16 cellular contexts compared by ENCODE assay signal in the genomic region with DNA sequence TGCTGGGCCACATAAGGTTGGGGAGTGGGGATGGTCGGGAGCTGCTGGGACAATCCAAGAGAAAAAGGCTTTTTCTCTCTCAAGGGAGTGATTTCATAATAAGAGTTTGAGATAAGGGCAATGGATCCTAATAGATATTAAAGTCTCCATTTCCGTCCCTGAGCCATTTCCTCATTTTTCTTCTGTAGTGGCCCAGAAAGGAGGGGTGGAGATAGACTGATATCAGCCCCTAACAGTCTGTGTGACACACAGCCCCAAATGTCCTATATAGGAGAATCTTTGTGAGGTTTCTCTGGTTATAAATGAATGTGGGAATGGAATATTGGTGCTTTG. TPM values are rescaled to one million over a fixed set of nuclear protein-coding genes. Genes with fewer than 3 reads are reported as not detected.
A peak's percentile ranks its signal among the peaks of the same experiment; 100 is the strongest.
DNase-seq lines count a peak whose midpoint lies in the region; ATAC-seq and TF ChIP-seq lines count a peak whose summit lies in the region.
"Had no signal": no experiment of that assay in that cellular context is flagged by ENCODE, and none has a peak within 500 bp of the region (broad histone marks: within the 10 kb centered on the region; RNA-seq: fewer than 3 reads in every experiment).

No MANE protein-coding gene starts in this region.

- no peak for DNase-seq in activated naive CD4-positive, alpha-beta T cell treated with anti-CD3 and anti-CD28 coated beads for 36 hours
- no peak for DNase-seq in activated naive CD4-positive, alpha-beta T cell treated with anti-CD3 and anti-CD28 coated beads, Interleukin-2, amount 50 U/mL, for 16 hours
- DNase-seq in T-cell (no peak), chondrocyte (ENCODE audit: low spot score) (no peak), MCF 10A (ENCODE audit: unreplicated experiment) (no peak)
- DNase-seq in central memory CD8-positive, alpha-beta T cell (ENCODE audit: low spot score in 2 of 2), result no peak
- no peak for DNase-seq in stimulated activated naive CD8-positive, alpha-beta T cell treated with anti-CD3 and anti-CD28 coated beads, Interleukin-15, amount 100 ng/mL, for 72 hours
- DNase-seq: cerebellar nuclear complex, mammary epithelial cell, MG63, NCI-H2029 treated with DMSO at 0.1 percent for 48 hours, NCI-H748 treated with DMSO at 0.1 percent for 48 hours, right cardiac atrium had no signal

- CTCF ChIA-PET in activated naive CD4-positive, alpha-beta T cell treated with anti-CD3 and anti-CD28 coated beads for 36 hours (lab: Charles Lee), result interaction anchor here (0.6 to 12.4 kb wide), 2 partner anchors 14 to 463 kb away, joined by 3 to 382 read pairs; no protein-coding TSS in a partner anchor
- CTCF ChIA-PET in T-cell (lab: Charles Lee), result interaction anchor here in 1 of 2 donors (6.7 to 10.8 kb wide), 2 partner anchors 9 to 20 kb away, joined by 116 to 382 read pairs; no protein-coding TSS in a partner anchor
- CTCF ChIA-PET in MCF 10A (lab: Yijun Ruan, JAX), result interaction anchor here (0.6 to 1.2 kb wide), 2 partner anchors 60 to 159 kb away, joined by 3 read pairs; no protein-coding TSS in a partner anchor

- POLR2A ChIA-PET in T-cell (lab: Charles Lee), result interaction anchor here in 1 of 2 donors (6.8 to 11.5 kb wide), 2 partner anchors 8 to 17 kb away, joined by 162 to 577 read pairs; no protein-coding TSS in a partner anchor
- POLR2A ChIA-PET in MCF 10A (lab: Yijun Ruan, JAX), result interaction anchor here (0.6 to 0.7 kb wide), 2 partner anchors 13 to 187 kb away, joined by 3 read pairs; no protein-coding TSS in a partner anchor

- no peak overlapping the region for H3K4me3 Mint-ChIP-seq in activated naive CD4-positive, alpha-beta T cell treated with anti-CD3 and anti-CD28 coated beads for 36 hours
- peak overlapping the region in 1 of 3 donors; percentile 93 for H3K4me3 Mint-ChIP-seq in T-cell
- H3K4me3 Mint-ChIP-seq in central memory CD8-positive, alpha-beta T cell, result peak overlapping the region; percentile 95
- H3K4me3 Mint-ChIP-seq in stimulated activated naive CD8-positive, alpha-beta T cell treated with anti-CD3 and anti-CD28 coated beads, Interleukin-15, amount 100 ng/mL, for 72 hours, result peak overlapping the region; percentile 80 to 95
- H3K4me3 Mint-ChIP-seq in chondrocyte (ENCODE audit: unreplicated experiment), result no peak overlapping the region
- no peak overlapping the region for H3K4me3 Mint-ChIP-seq in MCF 10A (ENCODE audit: unreplicated experiment)
- H3K4me3 Mint-ChIP-seq: type B pancreatic cell had no signal

- H3K4me1 Mint-ChIP-seq in activated naive CD4-positive, alpha-beta T cell treated with anti-CD3 and anti-CD28 coated beads for 36 hours (ENCODE audit: low read depth), result peaks cover 97% of the 10 kb centered on the region
- H3K4me1 Mint-ChIP-seq in T-cell (peaks cover 96 to 99% (median 98%) of the 10 kb centered on the region in 3 donors), chondrocyte (ENCODE audit: low read depth) (no peaks in the 10 kb centered on the region), MCF 10A (ENCODE audit: insufficient read depth, unreplicated experiment) (no peaks in the 10 kb centered on the region)
- peaks cover 92% of the 10 kb centered on the region for H3K4me1 Mint-ChIP-seq in central memory CD8-positive, alpha-beta T cell
- H3K4me1 Mint-ChIP-seq in stimulated activated naive CD8-positive, alpha-beta T cell treated with anti-CD3 and anti-CD28 coated beads, Interleukin-15, amount 100 ng/mL, for 72 hours, result peaks cover 98% of the 10 kb centered on the region

- H3K27me3 Mint-ChIP-seq in activated naive CD4-positive, alpha-beta T cell treated with anti-CD3 and anti-CD28 coated beads for 36 hours (ENCODE audit: low read depth), result no peaks in the 10 kb centered on the region
- H3K27me3 Mint-ChIP-seq in T-cell (no peaks in the 10 kb centered on the region), chondrocyte (ENCODE audit: low read depth) (peaks cover 53% of the 10 kb centered on the region), MCF 10A (ENCODE audit: insufficient read depth, unreplicated experiment) (peaks cover 60% of the 10 kb centered on the region)
- H3K27me3 Mint-ChIP-seq in central memory CD8-positive, alpha-beta T cell, result no peaks in the 10 kb centered on the region
- no peaks in the 10 kb centered on the region for H3K27me3 Mint-ChIP-seq in stimulated activated naive CD8-positive, alpha-beta T cell treated with anti-CD3 and anti-CD28 coated beads, Interleukin-15, amount 100 ng/mL, for 72 hours

- H3K9me3 Mint-ChIP-seq in activated naive CD4-positive, alpha-beta T cell treated with anti-CD3 and anti-CD28 coated beads for 36 hours, result no peaks in the 10 kb centered on the region
- H3K9me3 Mint-ChIP-seq in T-cell, result no peaks in the 10 kb centered on the region
- no peaks in the 10 kb centered on the region for H3K9me3 Mint-ChIP-seq in central memory CD8-positive, alpha-beta T cell
- H3K9me3 Mint-ChIP-seq in stimulated activated naive CD8-positive, alpha-beta T cell treated with anti-CD3 and anti-CD28 coated beads, Interleukin-15, amount 100 ng/mL, for 72 hours, result no peaks in the 10 kb centered on the region
- H3K9me3 Mint-ChIP-seq in chondrocyte (ENCODE audit: low read depth), result peaks cover 3% of the 10 kb centered on the region
- no peaks in the 10 kb centered on the region for H3K9me3 Mint-ChIP-seq in MCF 10A (ENCODE audit: unreplicated experiment)
- H3K9me3 Mint-ChIP-seq: type B pancreatic cell had no signal

- no peak for TF ChIP-seq CTCF in chondrocyte (IDR thresholded peaks at IDR 0.05)
- no peak for TF ChIP-seq CTCF in MCF 10A (IDR thresholded peaks at IDR 0.05; ENCODE audit: unreplicated experiment)

- peaks cover 40% of the 10 kb centered on the region for H3K36me3 Mint-ChIP-seq in activated naive CD4-positive, alpha-beta T cell treated with anti-CD3 and anti-CD28 coated beads for 36 hours (ENCODE audit: low read depth)
- H3K36me3 Mint-ChIP-seq in T-cell (peaks cover 36% of the 10 kb centered on the region), chondrocyte (ENCODE audit: low read depth) (no peaks in the 10 kb centered on the region), MCF 10A (ENCODE audit: insufficient read depth, unreplicated experiment) (no peaks in the 10 kb centered on the region)
- peaks cover 51% of the 10 kb centered on the region for H3K36me3 Mint-ChIP-seq in central memory CD8-positive, alpha-beta T cell (ENCODE audit: insufficient read depth)
- H3K36me3 Mint-ChIP-seq: type B pancreatic cell had no signal

- H3K27ac Mint-ChIP-seq in activated naive CD4-positive, alpha-beta T cell treated with anti-CD3 and anti-CD28 coated beads for 36 hours, result peak overlapping the region; percentile 99
- H3K27ac Mint-ChIP-seq in T-cell, result peak overlapping the region; percentile 100
- peak overlapping the region; percentile 99 for H3K27ac Mint-ChIP-seq in central memory CD8-positive, alpha-beta T cell (ENCODE audit: low read depth)
- peak overlapping the region; percentile 99 to 100 for H3K27ac Mint-ChIP-seq in stimulated activated naive CD8-positive, alpha-beta T cell treated with anti-CD3 and anti-CD28 coated beads, Interleukin-15, amount 100 ng/mL, for 72 hours
- no peak overlapping the region for H3K27ac Mint-ChIP-seq in chondrocyte (ENCODE audit: unreplicated experiment)
- no peak overlapping the region for H3K27ac Mint-ChIP-seq in MCF 10A (ENCODE audit: low read depth, unreplicated experiment)
- H3K27ac Mint-ChIP-seq: type B pancreatic cell had no signal

- intact Hi-C loops in activated naive CD4-positive, alpha-beta T cell treated with anti-CD3 and anti-CD28 coated beads for 36 hours (cut with micrococcal nuclease), result loop anchor here (5.0 to 10.0 kb wide), 4 partner anchors 469 to 1794 kb away; a partner anchor contains a TSS
- intact Hi-C loops in MCF 10A (cut with micrococcal nuclease), result no loop called here

- BruUV-seq in MCF 10A (replicated peaks; lab: Mats Ljungman, UMichigan), result no TSS peak

- ATAC-seq in T-cell (replicated peaks in 1 of 4) (no peak), HG02852 (IDR thresholded peaks at IDR 0.05; ENCODE audit: unreplicated experiment) (no peak)
- no peak for ATAC-seq in central memory CD8-positive, alpha-beta T cell (replicated peaks; ENCODE audit: extremely low read depth, poor library complexity, severe bottlenecking)
- ATAC-seq in stimulated activated naive CD8-positive, alpha-beta T cell treated with anti-CD3 and anti-CD28 coated beads, Interleukin-15, amount 100 ng/mL, for 72 hours, result no peak
- ATAC-seq: right cardiac atrium had no signal

RNA-seq across cellular contexts. Expression of a gene that starts 35.2 kb away (rescaled TPM):
- total RNA-seq in activated naive CD4-positive, alpha-beta T cell treated with anti-CD3 and anti-CD28 coated beads for 36 hours, result under 1 TPM in 1 of 2 experiments, not detected in 1; 0.50 TPM
- 10 to 100 TPM in 3 of 5 donors, not detected in 2; 47.1 to 64.6 (median 57.7) TPM for total RNA-seq in T-cell
- not detected in 3 replicates for total RNA-seq in chondrocyte
- not detected in 2 replicates for total RNA-seq in MCF 10A (2022)
- total RNA-seq: mammary epithelial cell; T-helper 2 cell treated with Interferon-gamma antibody and Interleukin-4, amounts not matched to agents 100 ng/mL and 5 ng/mL, for 36 hours had no signal

RNA-seq across cellular contexts. Expression of a gene that starts 48.9 kb away (rescaled TPM):
- 10 to 100 TPM; 22.1 to 22.8 TPM for total RNA-seq in activated naive CD4-positive, alpha-beta T cell treated with anti-CD3 and anti-CD28 coated beads for 36 hours
- 10 to 100 TPM; 37.2 to 76.2 (median 62.3) TPM for total RNA-seq in T-cell
- 0.22 to 2.1 TPM (median 0.31 TPM) in 3 replicates for total RNA-seq in chondrocyte
- 0.79 and 1.4 TPM in 2 replicates for total RNA-seq in MCF 10A (2022)

RNA-seq across cellular contexts. Expression of a gene that starts 56.7 kb away (rescaled TPM):
- not detected for total RNA-seq in activated naive CD4-positive, alpha-beta T cell treated with anti-CD3 and anti-CD28 coated beads for 36 hours
- total RNA-seq in T-cell (10 to 100 TPM in 3 of 5 donors, not detected in 2; 16.0 to 23.7 (median 20.8) TPM), chondrocyte (not detected in 3 replicates), MCF 10A (2022) (not detected in 2 replicates)
- total RNA-seq: mammary epithelial cell; T-helper 2 cell treated with Interferon-gamma antibody and Interleukin-4, amounts not matched to agents 100 ng/mL and 5 ng/mL, for 36 hours had no signal

Comparison
In these comparisons a context has a peak if more than half of its experiments do, and no peak if none do; other contexts are left out.
1. H3K27ac Mint-ChIP-seq: peak in activated naive CD4-positive, alpha-beta T cell treated with anti-CD3 and anti-CD28 coated beads for 36 hours (single experiment), T-cell (2 of 2), central memory CD8-positive, alpha-beta T cell (single experiment) and stimulated activated naive CD8-positive, alpha-beta T cell treated with anti-CD3 and anti-CD28 coated beads, Interleukin-15, amount 100 ng/mL, for 72 hours (2 of 2); none in chondrocyte (single experiment) and MCF 10A (single experiment).
2. H3K4me3 Mint-ChIP-seq: peak in central memory CD8-positive, alpha-beta T cell (single experiment) and stimulated activated naive CD8-positive, alpha-beta T cell treated with anti-CD3 and anti-CD28 coated beads, Interleukin-15, amount 100 ng/mL, for 72 hours (2 of 2); none in activated naive CD4-positive, alpha-beta T cell treated with anti-CD3 and anti-CD28 coated beads for 36 hours (single experiment), chondrocyte (single experiment) and MCF 10A (single experiment).